Comparison of ENCODE assay signal across 1 cellular context in the genomic region with DNA sequence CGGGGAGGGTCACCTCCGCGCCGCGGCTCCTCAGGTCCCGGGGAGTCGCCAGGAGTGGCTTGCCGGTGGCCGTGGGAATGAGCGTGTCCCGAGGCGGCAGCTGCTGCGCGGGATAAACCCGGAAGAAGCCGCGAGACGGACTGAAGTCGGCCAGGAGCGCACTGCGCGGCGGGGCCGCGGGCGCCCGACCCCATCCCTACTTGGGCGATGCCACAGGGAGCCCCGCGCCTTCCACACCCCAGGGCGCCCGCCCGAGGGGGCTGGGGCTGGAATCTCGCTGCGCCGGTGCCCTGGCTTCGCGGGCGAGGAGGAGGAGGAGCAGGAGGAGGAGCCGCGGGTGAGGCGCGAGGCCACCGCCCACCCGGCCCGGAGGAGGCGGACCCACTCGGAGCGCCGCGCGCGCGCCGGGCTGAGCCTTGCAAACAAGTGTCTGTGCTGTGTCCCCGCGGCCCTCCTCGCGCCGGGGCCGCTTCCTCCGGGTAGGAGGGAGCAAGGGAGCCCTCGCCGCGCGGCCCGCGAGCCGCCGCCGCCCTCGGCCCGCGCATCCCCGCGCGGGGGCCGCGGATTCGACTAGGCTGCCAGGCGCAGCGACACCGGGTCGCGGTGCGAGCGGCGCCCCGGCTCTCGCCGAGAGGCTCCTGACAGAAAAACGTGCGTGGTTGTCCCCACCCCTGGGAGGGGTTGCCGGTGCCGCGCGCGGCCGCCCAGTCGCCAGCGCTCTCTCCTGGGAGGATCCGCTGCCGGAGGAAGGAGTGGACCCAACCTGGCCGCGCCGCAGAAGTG.
TF ChIP-seq lines count a peak whose summit lies in the region.

A gene (plus strand): TSS at position 412 of the 783 bp plus-strand sequence.

TF ChIP-seq in K562, 482 proteins besides CTCF, POLR2A, EP300 and RAD21 (continued from another document and continues in another):
- TF ChIP-seq, protein P1, sequence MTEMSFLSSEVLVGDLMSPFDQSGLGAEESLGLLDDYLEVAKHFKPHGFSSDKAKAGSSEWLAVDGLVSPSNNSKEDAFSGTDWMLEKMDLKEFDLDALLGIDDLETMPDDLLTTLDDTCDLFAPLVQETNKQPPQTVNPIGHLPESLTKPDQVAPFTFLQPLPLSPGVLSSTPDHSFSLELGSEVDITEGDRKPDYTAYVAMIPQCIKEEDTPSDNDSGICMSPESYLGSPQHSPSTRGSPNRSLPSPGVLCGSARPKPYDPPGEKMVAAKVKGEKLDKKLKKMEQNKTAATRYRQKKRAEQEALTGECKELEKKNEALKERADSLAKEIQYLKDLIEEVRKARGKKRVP (CRISPR knock-in tag; IDR thresholded peaks at IDR 0.05), result no peak
- TF ChIP-seq MTA3 (IDR thresholded peaks at IDR 0.05; ENCODE audit: borderline replicate concordance), result peak; percentile 92
- TF ChIP-seq ZNF239 (CRISPR knock-in tag; IDR thresholded peaks at IDR 0.05), result no peak
- no peak for TF ChIP-seq ARID1B (IDR thresholded peaks at IDR 0.05)
- TF ChIP-seq, protein P2, sequence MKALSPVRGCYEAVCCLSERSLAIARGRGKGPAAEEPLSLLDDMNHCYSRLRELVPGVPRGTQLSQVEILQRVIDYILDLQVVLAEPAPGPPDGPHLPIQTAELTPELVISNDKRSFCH (CRISPR knock-in tag; IDR thresholded peaks at IDR 0.05), result no peak
- TF ChIP-seq, protein P2 (tag; IDR thresholded peaks at IDR 0.05), result peak; percentile 70
- no peak for TF ChIP-seq HMG20B (CRISPR knock-in tag; IDR thresholded peaks at IDR 0.05)
- no peak for TF ChIP-seq ZKSCAN3 (CRISPR knock-in tag; IDR thresholded peaks at IDR 0.05)
- no peak for TF ChIP-seq CBFA2T3 (IDR thresholded peaks at IDR 0.05)
- TF ChIP-seq ZNF253 (CRISPR knock-in tag; conservative IDR thresholded peaks at IDR 0.05), result no peak
- TF ChIP-seq ZNF583 (CRISPR knock-in tag; IDR thresholded peaks at IDR 0.05), result no peak
- no peak for TF ChIP-seq HIVEP1 (CRISPR knock-in tag; IDR thresholded peaks at IDR 0.05)
- TF ChIP-seq, protein P3, sequence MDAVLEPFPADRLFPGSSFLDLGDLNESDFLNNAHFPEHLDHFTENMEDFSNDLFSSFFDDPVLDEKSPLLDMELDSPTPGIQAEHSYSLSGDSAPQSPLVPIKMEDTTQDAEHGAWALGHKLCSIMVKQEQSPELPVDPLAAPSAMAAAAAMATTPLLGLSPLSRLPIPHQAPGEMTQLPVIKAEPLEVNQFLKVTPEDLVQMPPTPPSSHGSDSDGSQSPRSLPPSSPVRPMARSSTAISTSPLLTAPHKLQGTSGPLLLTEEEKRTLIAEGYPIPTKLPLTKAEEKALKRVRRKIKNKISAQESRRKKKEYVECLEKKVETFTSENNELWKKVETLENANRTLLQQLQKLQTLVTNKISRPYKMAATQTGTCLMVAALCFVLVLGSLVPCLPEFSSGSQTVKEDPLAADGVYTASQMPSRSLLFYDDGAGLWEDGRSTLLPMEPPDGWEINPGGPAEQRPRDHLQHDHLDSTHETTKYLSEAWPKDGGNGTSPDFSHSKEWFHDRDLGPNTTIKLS (IDR thresholded peaks at IDR 0.05; ENCODE audit: borderline replicate concordance, low read depth), result peak; percentile 33; the same call in 1 of the 2 replicates
- TF ChIP-seq ZNF75A (CRISPR knock-in tag; IDR thresholded peaks at IDR 0.05), result no peak
- TF ChIP-seq, protein P4, sequence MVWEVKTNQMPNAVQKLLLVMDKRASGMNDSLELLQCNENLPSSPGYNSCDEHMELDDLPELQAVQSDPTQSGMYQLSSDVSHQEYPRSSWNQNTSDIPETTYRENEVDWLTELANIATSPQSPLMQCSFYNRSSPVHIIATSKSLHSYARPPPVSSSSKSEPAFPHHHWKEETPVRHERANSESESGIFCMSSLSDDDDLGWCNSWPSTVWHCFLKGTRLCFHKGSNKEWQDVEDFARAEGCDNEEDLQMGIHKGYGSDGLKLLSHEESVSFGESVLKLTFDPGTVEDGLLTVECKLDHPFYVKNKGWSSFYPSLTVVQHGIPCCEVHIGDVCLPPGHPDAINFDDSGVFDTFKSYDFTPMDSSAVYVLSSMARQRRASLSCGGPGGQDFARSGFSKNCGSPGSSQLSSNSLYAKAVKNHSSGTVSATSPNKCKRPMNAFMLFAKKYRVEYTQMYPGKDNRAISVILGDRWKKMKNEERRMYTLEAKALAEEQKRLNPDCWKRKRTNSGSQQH (CRISPR knock-in tag; IDR thresholded peaks at IDR 0.05), result 0 out of 2 replicates have a peak, but pooled peaks have one; percentile 22
- peak in 1 of 2 experiments; percentile 27; a peak in 1 of 4 replicates for TF ChIP-seq SRF (CRISPR knock-in tag; IDR thresholded peaks at IDR 0.05)
- TF ChIP-seq TRIM28 (IDR thresholded peaks at IDR 0.05), result no peak
- peak; percentile 60 for TF ChIP-seq HMGN3 (IDR thresholded peaks at IDR 0.05; ENCODE audit: borderline replicate concordance, extremely low read depth, insufficient read length, low read depth, low read length)
- no peak for TF ChIP-seq HNRNPK (IDR thresholded peaks at IDR 0.05; ENCODE audit: low read depth, low read length, poor library complexity, severe bottlenecking)
- TF ChIP-seq ZNF133 (CRISPR knock-in tag; IDR thresholded peaks at IDR 0.05), result no peak
- no peak for TF ChIP-seq YBX1 (IDR thresholded peaks at IDR 0.05)
- TF ChIP-seq ZNF263 (CRISPR knock-in tag; IDR thresholded peaks at IDR 0.05; ENCODE audit: borderline replicate concordance), result peak; percentile 89
- TF ChIP-seq, protein P5, sequence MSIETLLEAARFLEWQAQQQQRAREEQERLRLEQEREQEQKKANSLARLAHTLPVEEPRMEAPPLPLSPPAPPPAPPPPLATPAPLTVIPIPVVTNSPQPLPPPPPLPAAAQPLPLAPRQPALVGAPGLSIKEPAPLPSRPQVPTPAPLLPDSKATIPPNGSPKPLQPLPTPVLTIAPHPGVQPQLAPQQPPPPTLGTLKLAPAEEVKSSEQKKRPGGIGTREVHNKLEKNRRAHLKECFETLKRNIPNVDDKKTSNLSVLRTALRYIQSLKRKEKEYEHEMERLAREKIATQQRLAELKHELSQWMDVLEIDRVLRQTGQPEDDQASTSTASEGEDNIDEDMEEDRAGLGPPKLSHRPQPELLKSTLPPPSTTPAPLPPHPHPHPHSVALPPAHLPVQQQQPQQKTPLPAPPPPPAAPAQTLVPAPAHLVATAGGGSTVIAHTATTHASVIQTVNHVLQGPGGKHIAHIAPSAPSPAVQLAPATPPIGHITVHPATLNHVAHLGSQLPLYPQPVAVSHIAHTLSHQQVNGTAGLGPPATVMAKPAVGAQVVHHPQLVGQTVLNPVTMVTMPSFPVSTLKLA (conservative IDR thresholded peaks at IDR 0.05), result peak in 1 of 2 experiments; percentile 64; a peak in 2 of 4 replicates
- TF ChIP-seq, protein P6, sequence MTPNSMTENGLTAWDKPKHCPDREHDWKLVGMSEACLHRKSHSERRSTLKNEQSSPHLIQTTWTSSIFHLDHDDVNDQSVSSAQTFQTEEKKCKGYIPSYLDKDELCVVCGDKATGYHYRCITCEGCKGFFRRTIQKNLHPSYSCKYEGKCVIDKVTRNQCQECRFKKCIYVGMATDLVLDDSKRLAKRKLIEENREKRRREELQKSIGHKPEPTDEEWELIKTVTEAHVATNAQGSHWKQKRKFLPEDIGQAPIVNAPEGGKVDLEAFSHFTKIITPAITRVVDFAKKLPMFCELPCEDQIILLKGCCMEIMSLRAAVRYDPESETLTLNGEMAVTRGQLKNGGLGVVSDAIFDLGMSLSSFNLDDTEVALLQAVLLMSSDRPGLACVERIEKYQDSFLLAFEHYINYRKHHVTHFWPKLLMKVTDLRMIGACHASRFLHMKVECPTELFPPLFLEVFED (CRISPR knock-in tag; conservative IDR thresholded peaks at IDR 0.05), result no peak
- TF ChIP-seq, protein P7, sequence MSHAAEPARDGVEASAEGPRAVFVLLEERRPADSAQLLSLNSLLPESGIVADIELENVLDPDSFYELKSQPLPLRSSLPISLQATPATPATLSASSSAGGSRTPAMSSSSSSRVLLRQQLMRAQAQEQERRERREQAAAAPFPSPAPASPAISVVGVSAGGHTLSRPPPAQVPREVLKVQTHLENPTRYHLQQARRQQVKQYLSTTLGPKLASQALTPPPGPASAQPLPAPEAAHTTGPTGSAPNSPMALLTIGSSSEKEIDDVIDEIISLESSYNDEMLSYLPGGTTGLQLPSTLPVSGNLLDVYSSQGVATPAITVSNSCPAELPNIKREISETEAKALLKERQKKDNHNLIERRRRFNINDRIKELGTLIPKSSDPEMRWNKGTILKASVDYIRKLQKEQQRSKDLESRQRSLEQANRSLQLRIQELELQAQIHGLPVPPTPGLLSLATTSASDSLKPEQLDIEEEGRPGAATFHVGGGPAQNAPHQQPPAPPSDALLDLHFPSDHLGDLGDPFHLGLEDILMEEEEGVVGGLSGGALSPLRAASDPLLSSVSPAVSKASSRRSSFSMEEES (CRISPR knock-in tag; IDR thresholded peaks at IDR 0.05), result no peak
- peak; percentile 83 for TF ChIP-seq SUPT5H (IDR thresholded peaks at IDR 0.05)
- TF ChIP-seq ZSCAN29 (IDR thresholded peaks at IDR 0.05), result no peak
- no peak for TF ChIP-seq ZNF586 (CRISPR knock-in tag; conservative IDR thresholded peaks at IDR 0.05)
- no peak for TF ChIP-seq ZNF778 (CRISPR knock-in tag; IDR thresholded peaks at IDR 0.05)
- TF ChIP-seq, protein P8, sequence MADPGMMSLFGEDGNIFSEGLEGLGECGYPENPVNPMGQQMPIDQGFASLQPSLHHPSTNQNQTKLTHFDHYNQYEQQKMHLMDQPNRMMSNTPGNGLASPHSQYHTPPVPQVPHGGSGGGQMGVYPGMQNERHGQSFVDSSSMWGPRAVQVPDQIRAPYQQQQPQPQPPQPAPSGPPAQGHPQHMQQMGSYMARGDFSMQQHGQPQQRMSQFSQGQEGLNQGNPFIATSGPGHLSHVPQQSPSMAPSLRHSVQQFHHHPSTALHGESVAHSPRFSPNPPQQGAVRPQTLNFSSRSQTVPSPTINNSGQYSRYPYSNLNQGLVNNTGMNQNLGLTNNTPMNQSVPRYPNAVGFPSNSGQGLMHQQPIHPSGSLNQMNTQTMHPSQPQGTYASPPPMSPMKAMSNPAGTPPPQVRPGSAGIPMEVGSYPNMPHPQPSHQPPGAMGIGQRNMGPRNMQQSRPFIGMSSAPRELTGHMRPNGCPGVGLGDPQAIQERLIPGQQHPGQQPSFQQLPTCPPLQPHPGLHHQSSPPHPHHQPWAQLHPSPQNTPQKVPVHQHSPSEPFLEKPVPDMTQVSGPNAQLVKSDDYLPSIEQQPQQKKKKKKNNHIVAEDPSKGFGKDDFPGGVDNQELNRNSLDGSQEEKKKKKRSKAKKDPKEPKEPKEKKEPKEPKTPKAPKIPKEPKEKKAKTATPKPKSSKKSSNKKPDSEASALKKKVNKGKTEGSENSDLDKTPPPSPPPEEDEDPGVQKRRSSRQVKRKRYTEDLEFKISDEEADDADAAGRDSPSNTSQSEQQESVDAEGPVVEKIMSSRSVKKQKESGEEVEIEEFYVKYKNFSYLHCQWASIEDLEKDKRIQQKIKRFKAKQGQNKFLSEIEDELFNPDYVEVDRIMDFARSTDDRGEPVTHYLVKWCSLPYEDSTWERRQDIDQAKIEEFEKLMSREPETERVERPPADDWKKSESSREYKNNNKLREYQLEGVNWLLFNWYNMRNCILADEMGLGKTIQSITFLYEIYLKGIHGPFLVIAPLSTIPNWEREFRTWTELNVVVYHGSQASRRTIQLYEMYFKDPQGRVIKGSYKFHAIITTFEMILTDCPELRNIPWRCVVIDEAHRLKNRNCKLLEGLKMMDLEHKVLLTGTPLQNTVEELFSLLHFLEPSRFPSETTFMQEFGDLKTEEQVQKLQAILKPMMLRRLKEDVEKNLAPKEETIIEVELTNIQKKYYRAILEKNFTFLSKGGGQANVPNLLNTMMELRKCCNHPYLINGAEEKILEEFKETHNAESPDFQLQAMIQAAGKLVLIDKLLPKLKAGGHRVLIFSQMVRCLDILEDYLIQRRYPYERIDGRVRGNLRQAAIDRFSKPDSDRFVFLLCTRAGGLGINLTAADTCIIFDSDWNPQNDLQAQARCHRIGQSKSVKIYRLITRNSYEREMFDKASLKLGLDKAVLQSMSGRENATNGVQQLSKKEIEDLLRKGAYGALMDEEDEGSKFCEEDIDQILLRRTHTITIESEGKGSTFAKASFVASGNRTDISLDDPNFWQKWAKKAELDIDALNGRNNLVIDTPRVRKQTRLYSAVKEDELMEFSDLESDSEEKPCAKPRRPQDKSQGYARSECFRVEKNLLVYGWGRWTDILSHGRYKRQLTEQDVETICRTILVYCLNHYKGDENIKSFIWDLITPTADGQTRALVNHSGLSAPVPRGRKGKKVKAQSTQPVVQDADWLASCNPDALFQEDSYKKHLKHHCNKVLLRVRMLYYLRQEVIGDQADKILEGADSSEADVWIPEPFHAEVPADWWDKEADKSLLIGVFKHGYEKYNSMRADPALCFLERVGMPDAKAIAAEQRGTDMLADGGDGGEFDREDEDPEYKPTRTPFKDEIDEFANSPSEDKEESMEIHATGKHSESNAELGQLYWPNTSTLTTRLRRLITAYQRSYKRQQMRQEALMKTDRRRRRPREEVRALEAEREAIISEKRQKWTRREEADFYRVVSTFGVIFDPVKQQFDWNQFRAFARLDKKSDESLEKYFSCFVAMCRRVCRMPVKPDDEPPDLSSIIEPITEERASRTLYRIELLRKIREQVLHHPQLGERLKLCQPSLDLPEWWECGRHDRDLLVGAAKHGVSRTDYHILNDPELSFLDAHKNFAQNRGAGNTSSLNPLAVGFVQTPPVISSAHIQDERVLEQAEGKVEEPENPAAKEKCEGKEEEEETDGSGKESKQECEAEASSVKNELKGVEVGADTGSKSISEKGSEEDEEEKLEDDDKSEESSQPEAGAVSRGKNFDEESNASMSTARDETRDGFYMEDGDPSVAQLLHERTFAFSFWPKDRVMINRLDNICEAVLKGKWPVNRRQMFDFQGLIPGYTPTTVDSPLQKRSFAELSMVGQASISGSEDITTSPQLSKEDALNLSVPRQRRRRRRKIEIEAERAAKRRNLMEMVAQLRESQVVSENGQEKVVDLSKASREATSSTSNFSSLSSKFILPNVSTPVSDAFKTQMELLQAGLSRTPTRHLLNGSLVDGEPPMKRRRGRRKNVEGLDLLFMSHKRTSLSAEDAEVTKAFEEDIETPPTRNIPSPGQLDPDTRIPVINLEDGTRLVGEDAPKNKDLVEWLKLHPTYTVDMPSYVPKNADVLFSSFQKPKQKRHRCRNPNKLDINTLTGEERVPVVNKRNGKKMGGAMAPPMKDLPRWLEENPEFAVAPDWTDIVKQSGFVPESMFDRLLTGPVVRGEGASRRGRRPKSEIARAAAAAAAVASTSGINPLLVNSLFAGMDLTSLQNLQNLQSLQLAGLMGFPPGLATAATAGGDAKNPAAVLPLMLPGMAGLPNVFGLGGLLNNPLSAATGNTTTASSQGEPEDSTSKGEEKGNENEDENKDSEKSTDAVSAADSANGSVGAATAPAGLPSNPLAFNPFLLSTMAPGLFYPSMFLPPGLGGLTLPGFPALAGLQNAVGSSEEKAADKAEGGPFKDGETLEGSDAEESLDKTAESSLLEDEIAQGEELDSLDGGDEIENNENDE (IDR thresholded peaks at IDR 0.05; ENCODE audit: low read depth, low read length), result no peak
- TF ChIP-seq, protein P9, sequence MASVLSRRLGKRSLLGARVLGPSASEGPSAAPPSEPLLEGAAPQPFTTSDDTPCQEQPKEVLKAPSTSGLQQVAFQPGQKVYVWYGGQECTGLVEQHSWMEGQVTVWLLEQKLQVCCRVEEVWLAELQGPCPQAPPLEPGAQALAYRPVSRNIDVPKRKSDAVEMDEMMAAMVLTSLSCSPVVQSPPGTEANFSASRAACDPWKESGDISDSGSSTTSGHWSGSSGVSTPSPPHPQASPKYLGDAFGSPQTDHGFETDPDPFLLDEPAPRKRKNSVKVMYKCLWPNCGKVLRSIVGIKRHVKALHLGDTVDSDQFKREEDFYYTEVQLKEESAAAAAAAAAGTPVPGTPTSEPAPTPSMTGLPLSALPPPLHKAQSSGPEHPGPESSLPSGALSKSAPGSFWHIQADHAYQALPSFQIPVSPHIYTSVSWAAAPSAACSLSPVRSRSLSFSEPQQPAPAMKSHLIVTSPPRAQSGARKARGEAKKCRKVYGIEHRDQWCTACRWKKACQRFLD (CRISPR knock-in tag; IDR thresholded peaks at IDR 0.05), result no peak; the same call in 1 of the 2 replicates
- no peak for TF ChIP-seq NFE2 (IDR thresholded peaks at IDR 0.05; ENCODE audit: low read depth)
- TF ChIP-seq TCF7L2 (IDR thresholded peaks at IDR 0.05; ENCODE audit: low read depth, low read length), result no peak
- no peak for TF ChIP-seq C11orf30 (IDR thresholded peaks at IDR 0.05; ENCODE audit: low read depth)
